In the genomic region with DNA sequence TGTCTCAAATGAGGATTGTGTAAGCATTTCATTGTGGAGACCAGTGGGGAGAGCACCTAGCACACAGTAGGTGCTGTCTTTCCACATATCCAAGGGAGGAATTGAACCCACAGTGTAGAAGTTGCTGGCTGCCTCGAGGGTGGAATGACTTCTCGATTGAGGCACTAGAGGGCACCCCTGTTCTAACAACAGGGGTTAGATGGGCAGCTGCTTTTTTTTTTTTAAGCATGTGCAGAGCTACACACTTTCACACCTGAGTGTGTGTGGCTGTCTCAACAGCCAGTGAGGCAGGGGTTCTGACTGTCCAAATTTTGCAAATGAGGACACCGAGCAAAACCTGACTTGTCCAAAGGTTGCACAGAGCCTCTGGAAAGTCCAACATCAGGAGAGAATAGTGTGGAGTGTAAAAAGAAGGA, we compare ENCODE assay signal across 9 cellular contexts.
DNase-seq lines count a peak whose midpoint lies in the region; ATAC-seq, FAIRE-seq and TF ChIP-seq lines count a peak whose summit lies in the region.
"Had no signal": no experiment of that assay in that cellular context is flagged by ENCODE, and none has a peak within 500 bp of the region (broad histone marks: within the 10 kb centered on the region; RNA-seq: fewer than 3 reads in every experiment).

No MANE protein-coding gene starts in this region.

- H3K27me3 ChIP-seq in tibial artery, result no peaks in the 10 kb centered on the region

- no peaks in the 10 kb centered on the region for H3K9me3 ChIP-seq in OCI-LY7 (ENCODE audit: low read length)
- no peaks in the 10 kb centered on the region for H3K9me3 ChIP-seq in kidney (ENCODE audit: control insufficient read depth in 1 of 2, low read length in 2 of 2)
- H3K9me3 ChIP-seq in tibial artery, result no peaks in the 10 kb centered on the region

- peak; percentile 26 for TF ChIP-seq CTCF in AG04449 (IDR thresholded peaks at IDR 0.05; ENCODE audit: insufficient read depth, low read length, missing control alignments)
- TF ChIP-seq CTCF in GM12865 (IDR thresholded peaks at IDR 0.05; ENCODE audit: insufficient read depth, low read depth, low read length, missing control alignments), result peak; percentile 48
- peak; percentile 78 for TF ChIP-seq CTCF in OCI-LY7 (conservative IDR thresholded peaks at IDR 0.05; ENCODE audit: low read length)
- TF ChIP-seq CTCF in kidney (IDR thresholded peaks at IDR 0.05; ENCODE audit: borderline replicate concordance, extremely low read depth, insufficient read depth), result peak; percentile 41
- TF ChIP-seq CTCF in tibial artery (IDR thresholded peaks at IDR 0.05), result peak; percentile 58 to 67

- H3K36me3 ChIP-seq in OCI-LY7 (ENCODE audit: insufficient read depth, low read length) (no peaks in the 10 kb centered on the region), kidney (ENCODE audit: control insufficient read depth in 1 of 2, insufficient read depth in 2 of 2, low read length in 2 of 2) (no peaks in the 10 kb centered on the region), tibial artery (no peaks in the 10 kb centered on the region)

- no peak overlapping the region for H3K4me3 ChIP-seq in AG04449 (ENCODE audit: low read depth, low read length)
- H3K4me3 ChIP-seq in GM12865 (ENCODE audit: low read depth, low read length), result no peak overlapping the region
- H3K4me3 ChIP-seq in OCI-LY7 (ENCODE audit: low read depth, low read length, poor library complexity, severe bottlenecking), result no peak overlapping the region
- H3K4me3 ChIP-seq in kidney (ENCODE audit: low read length in 2 of 2), result no peak overlapping the region
- H3K4me3 ChIP-seq in tibial artery, result no peak overlapping the region

- H3K4me2 ChIP-seq in OCI-LY7 (ENCODE audit: low read length), result no peak overlapping the region

- no peak overlapping the region for H3K27ac ChIP-seq in OCI-LY7 (ENCODE audit: low read depth, low read length, poor library complexity, severe bottlenecking)
- H3K27ac ChIP-seq in kidney (ENCODE audit: low read depth in 2 of 2, low read length in 2 of 2), result no peak overlapping the region
- H3K27ac ChIP-seq in tibial artery, result peak overlapping the region; percentile 74 to 93

- no peaks in the 10 kb centered on the region for H3K9me2 ChIP-seq in OCI-LY7 (ENCODE audit: insufficient read depth, low read length)

- H3K79me2 ChIP-seq in OCI-LY7 (ENCODE audit: insufficient read depth, low read depth, low read length), result no peaks in the 10 kb centered on the region

- no TSS peak for BruUV-seq in OCI-LY7 (replicated peaks; lab: Mats Ljungman, UMichigan)

- H4K20me1 ChIP-seq in OCI-LY7 (ENCODE audit: insufficient read depth, low read length), result no peaks in the 10 kb centered on the region

- H3K9ac ChIP-seq in kidney (ENCODE audit: low read length in 2 of 2), result no peak overlapping the region

- H3K4me1 ChIP-seq in OCI-LY7 (ENCODE audit: insufficient read depth, low read length, poor library complexity, severe bottlenecking), result peaks cover 4% of the 10 kb centered on the region
- H3K4me1 ChIP-seq in kidney (ENCODE audit: control insufficient read depth in 1 of 2, insufficient read depth in 1 of 2, low read depth in 1 of 2, low read length in 2 of 2), result peaks cover 11% of the 10 kb centered on the region in 2 donors
- peaks cover 0 to 98% (median 92%) of the 10 kb centered on the region in 4 donors for H3K4me1 ChIP-seq in tibial artery

- POLR2A ChIA-PET in AG04449 (lab: Yijun Ruan, JAX), result no interaction called here
- POLR2A ChIA-PET in OCI-LY7 (lab: Charles Lee), result interaction anchor here (0.6 to 0.7 kb wide), 2 partner anchors 24 to 88 kb away, joined by 3 to 5 read pairs; no protein-coding TSS in a partner anchor

- no peak for FAIRE-seq in kidney (lab: Jason Lieb, UNC)
- FAIRE-seq: frontal cortex had no signal

- intact Hi-C loops in OCI-LY7 (cut with micrococcal nuclease; ENCODE audit: unreplicated experiment), result loop anchor here (10.0 kb wide), 1 partner anchor 253 kb away; no protein-coding TSS in a partner anchor
- intact Hi-C loops in kidney (cut with DNase I), result no loop called here
- intact Hi-C loops in tibial artery (cut with DNase I; ENCODE audit: low total_unique reads), result loop anchor here (5.0 kb wide), 1 partner anchor 91 kb away; no protein-coding TSS in a partner anchor

- CTCF ChIA-PET in AG04449 (lab: Yijun Ruan, JAX) (interaction anchor here (1.7 kb wide), 1 partner anchor 690 kb away, joined by 4 read pairs; no protein-coding TSS in a partner anchor), OCI-LY7 (lab: Charles Lee; ENCODE audit: unreplicated experiment) (no interaction called here)

- ATAC-seq in GM21528 (IDR thresholded peaks at IDR 0.05; ENCODE audit: low FRiP score, unreplicated experiment), result no peak

- DNase-seq in AG04449 (ENCODE audit: low read depth, low spot score) (no peak), GM12865 (ENCODE audit: low read depth) (peak; percentile 63), OCI-LY7 (ENCODE audit: low spot score) (peak; percentile 47), amniotic epithelial cell (ENCODE audit: low read depth) (peak; percentile 28), kidney (no peak), tibial artery (peak in 1 of 2 donors; percentile 41), putamen (ENCODE audit: low spot score) (no peak)

- H2AFZ ChIP-seq in OCI-LY7 (ENCODE audit: low read length), result no peak overlapping the region

Comparison
In these comparisons a context has a peak if more than half of its experiments do, and no peak if none do; other contexts are left out.
1. DNase-seq: peak in GM12865 (single experiment), OCI-LY7 (single experiment) and amniotic epithelial cell (single experiment); none in AG04449 (single experiment), kidney (single experiment) and putamen (single experiment).
2. CTCF ChIP-seq: peak in every context shown above with its lines; median percentile 78 in OCI-LY7; 62 in tibial artery; 48 in GM12865; 41 in kidney; 26 in AG04449.
3. H3K27ac ChIP-seq: peak in tibial artery (2 of 2); none in OCI-LY7 (single experiment) and kidney (0 of 2).